In genomic region chr1:152458384-152459185, GRCh38 we compare ENCODE assay signal across 8 cellular contexts. TPM values are rescaled to one million over a fixed set of nuclear protein-coding genes. Genes with fewer than 3 reads are reported as not detected.
DNase-seq lines count a peak whose midpoint lies in the region; ATAC-seq and TF ChIP-seq lines count a peak whose summit lies in the region.

No MANE protein-coding gene starts in this region.

- H3K4me3 ChIP-seq in KMS-11 (IDR thresholded peaks at IDR 0.05; ENCODE audit: insufficient read depth, low read depth, low read length) = peak overlapping the region; percentile 13
- H3K4me3 ChIP-seq in transverse colon = no peak overlapping the region

- peak overlapping the region; percentile 24 for H2AFZ ChIP-seq in KMS-11 (ENCODE audit: low read depth)

- no peak for ATAC-seq in HG03045 (IDR thresholded peaks at IDR 0.05; ENCODE audit: unreplicated experiment)

- peak overlapping the region; percentile 98 for H3K4me2 ChIP-seq in KMS-11

- H3K36me3 ChIP-seq in KMS-11 (ENCODE audit: insufficient read depth) = no peaks in the 10 kb centered on the region
- H3K36me3 ChIP-seq in transverse colon = no peaks in the 10 kb centered on the region

- H3K4me1 ChIP-seq in KMS-11 (ENCODE audit: low read depth, poor library complexity, severe bottlenecking) (peaks cover 47% of the 10 kb centered on the region), transverse colon (peaks cover 0 to 6% (median 0%) of the 10 kb centered on the region in 4 donors)

- no peaks in the 10 kb centered on the region for H4K20me1 ChIP-seq in KMS-11 (ENCODE audit: insufficient read depth)

- H3K27ac ChIP-seq in KMS-11 (no peak overlapping the region), transverse colon (no peak overlapping the region)

- H3K9ac ChIP-seq in KMS-11 = no peak overlapping the region

- no peaks in the 10 kb centered on the region for H3K27me3 ChIP-seq in KMS-11 (ENCODE audit: insufficient read depth, low read depth)
- H3K27me3 ChIP-seq in transverse colon = no peaks in the 10 kb centered on the region

- TF ChIP-seq CTCF in GM10248 (IDR thresholded peaks at IDR 0.05; ENCODE audit: control extremely low read depth, extremely low read depth, low read depth, missing control alignments) = peak; percentile 91
- peak; percentile 100 for TF ChIP-seq CTCF in KMS-11 (conservative IDR thresholded peaks at IDR 0.05; ENCODE audit: low read depth, low read length)
- TF ChIP-seq CTCF in transverse colon (IDR thresholded peaks at IDR 0.05) = peak; percentile 78 to 86 (median 86)

- DNase-seq in GM10248 (ENCODE audit: extremely low spot score) = peak; percentile 62
- DNase-seq in SIG-M5 treated with dmso at 0.1 percent for 504 hours (lab: John Stamatoyannopoulos, UW; ENCODE audit: unreplicated experiment) = peak; percentile 92
- DNase-seq in activated T-helper 9 cell treated with anti-CD3 and anti-CD28 coated beads, Interleukin-2, amount 50 U/mL, for 16 hours (ENCODE audit: low read depth) = peak; percentile 68
- DNase-seq in globus pallidus (ENCODE audit: low spot score) = peak; percentile 82
- DNase-seq in pons (ENCODE audit: low spot score) = peak; percentile 88
- DNase-seq in transverse colon = peak; percentile 84

- intact Hi-C loops in transverse colon (cut with DNase I; ENCODE audit: low total_unique reads) = loop anchor here (2.0 to 5.0 kb wide), 2 partner anchors 60 to 406 kb away; no protein-coding TSS in a partner anchor

- no peak for TF ChIP-seq EP300 in transverse colon (IDR thresholded peaks at IDR 0.05; ENCODE audit: low read depth)

- no peaks in the 10 kb centered on the region for H3K9me3 ChIP-seq in transverse colon

- no peak for TF ChIP-seq POLR2A in transverse colon (IDR thresholded peaks at IDR 0.05)

- CTCF ChIA-PET in GM10248 (lab: Yijun Ruan, JAX) = interaction anchor here (0.7 to 3.6 kb wide), 68 partner anchors 9 to 854 kb away, joined by 3 to 159 read pairs (median 4); partner anchors contain the start of genes CRNN, PGLYRP3, RPTN and S100A11

- in situ Hi-C loops in transverse colon (cut with MboI; ENCODE audit: low pct_ligation_motif_present in 1 of 4, low pct_unique_long_range_greater_than_20kb in 1 of 4, low sequenced_read_pairs in 3 of 4) = loop anchor here (5.0 to 25.0 kb wide), 5 partner anchors 264 to 404 kb away; no protein-coding TSS in a partner anchor

- 26 to 47% methylated on average over 5 to 11 of the region's 11 CpGs for WGBS in transverse colon (ENCODE audit: low coverage in 1 of 2), 2 donors

- no peaks in the 10 kb centered on the region for H3K79me2 ChIP-seq in KMS-11 (ENCODE audit: insufficient read depth, low read depth)

- POLR2A ChIA-PET in GM10248 (lab: Yijun Ruan, JAX) = no interaction called here

RNA-seq across cellular contexts. Expression of gene CRNN, which starts 44.5 kb away (rescaled TPM):
- not detected for total RNA-seq in transverse colon

RNA-seq across cellular contexts. Expression of gene LCE5A, which starts 52.0 kb away (rescaled TPM):
- total RNA-seq in transverse colon = not detected

RNA-seq across cellular contexts. Expression of gene CRCT1, which starts 55.7 kb away (rescaled TPM):
- total RNA-seq in transverse colon = not detected
